In genomic region chr1:108314815-108315214, GRCh38 we compare ENCODE assay signal across 11 cellular contexts.
"Had no signal": no experiment of that assay in that cellular context is flagged by ENCODE, and none has a peak within 500 bp of the region (broad histone marks: within the 10 kb centered on the region; RNA-seq: fewer than 3 reads in every experiment).

No MANE protein-coding gene starts in this region.

- H2AFZ ChIP-seq: GM23248, GM23338 had no signal

- H3K4me1 ChIP-seq: HAP-1 had no signal

- H3K36me3 ChIP-seq: HAP-1 had no signal

- H3K4me2 ChIP-seq: GM23338 had no signal

- H3K9me3 ChIP-seq: HAP-1 had no signal

- ATAC-seq: GM23338, HCT116 had no signal

- H3K27ac ChIP-seq: GM23248 had no signal

- H3K4me3 ChIP-seq: GM23248, GM23338, HAP-1 had no signal

- H3K9ac ChIP-seq: GM23248 had no signal

- FAIRE-seq: H1, H54 had no signal

- DNase-seq: GM23248, GOT3, H7, H9, HCEC 1CT, HFFc6 had no signal
